8 cellular contexts compared by ENCODE assay signal in genomic region chr4:68503462-68503861, GRCh38. TPM values are rescaled to one million over a fixed set of nuclear protein-coding genes. Genes with fewer than 3 reads are reported as not detected.
"Had no signal": no experiment of that assay in that cellular context is flagged by ENCODE, and none has a peak within 500 bp of the region (broad histone marks: within the 10 kb centered on the region; RNA-seq: fewer than 3 reads in every experiment).

No MANE protein-coding gene starts in this region.

RNA-seq across cellular contexts. Expression of gene TMPRSS11E, which starts 56.2 kb away (rescaled TPM):
- total RNA-seq: subcutaneous adipose tissue, temporal lobe, thoracic aorta, tibial nerve, transverse colon, upper lobe of left lung, upper lobe of right lung, uterus had no signal
